ENCODE assay signal across 8 cellular contexts in the genomic region with DNA sequence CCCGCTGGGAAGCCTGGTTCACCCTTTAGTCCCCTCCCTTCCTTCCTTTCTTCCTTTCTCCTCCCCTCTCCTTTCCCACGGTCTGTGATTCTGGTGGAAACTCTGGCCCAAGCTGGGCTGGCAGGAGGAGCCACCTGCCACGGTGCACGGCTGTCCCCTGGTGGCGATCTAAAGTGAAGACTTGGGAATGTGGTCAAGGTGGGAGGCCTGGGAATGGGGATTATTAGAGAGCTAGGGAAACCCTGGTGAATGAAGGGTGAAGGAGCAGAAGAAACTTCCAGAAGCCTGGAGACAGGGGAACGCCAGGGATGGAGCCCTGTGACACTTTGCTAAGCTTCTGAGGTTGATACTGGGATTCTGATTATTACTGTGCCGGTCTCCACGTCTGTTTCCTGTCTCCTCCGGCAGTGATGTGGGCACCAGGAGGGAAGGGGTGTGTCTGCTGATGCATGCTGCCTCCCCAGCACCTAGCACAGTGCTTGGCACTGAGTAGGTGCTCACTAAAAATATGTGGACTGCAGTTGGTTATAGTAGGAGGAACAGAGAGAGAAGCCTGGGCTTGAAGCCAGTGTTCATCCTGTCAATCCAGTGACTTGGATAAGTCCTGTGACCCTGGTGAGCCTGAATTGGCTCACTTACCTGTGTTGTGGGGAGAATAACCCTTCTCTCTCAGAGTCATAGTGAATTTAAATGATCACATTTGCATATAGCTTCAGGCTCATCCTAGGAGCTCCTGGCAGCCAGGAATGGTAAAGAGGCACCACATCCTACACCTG.
DNase-seq lines count a peak whose midpoint lies in the region; ATAC-seq and TF ChIP-seq lines count a peak whose summit lies in the region.

No MANE protein-coding gene starts in this region.

- no TSS peak for BruUV-seq in OCI-LY7 (replicated peaks; lab: Mats Ljungman, UMichigan)

- peaks cover 0 to 3% (median 0%) of the 10 kb centered on the region in 8 donors for H3K9me3 Mint-ChIP-seq in CD4-positive, alpha-beta memory T cell
- no peaks in the 10 kb centered on the region for H3K9me3 Mint-ChIP-seq in activated T-cell treated with anti-CD3 and anti-CD28 coated beads, Interleukin-2, amount 50 U/mL, for 72 hours

- H3K79me2 ChIP-seq in OCI-LY7 (ENCODE audit: insufficient read depth, low read depth, low read length) (no peaks in the 10 kb centered on the region), neural cell (replicated peaks; ENCODE audit: insufficient read depth, low read length) (no peaks in the 10 kb centered on the region)

- POLR2A ChIA-PET in CD4-positive, alpha-beta memory T cell (lab: Charles Lee; ENCODE audit: partially characterized antibody), result interaction anchor here (0.6 to 2.8 kb wide), 17 partner anchors 11 to 153 kb away, joined by 3 to 23 read pairs (median 6); no protein-coding TSS in a partner anchor
- POLR2A ChIA-PET in OCI-LY7 (lab: Charles Lee), result interaction anchor here (1.0 kb wide), 1 partner anchor 15 kb away, joined by 4 read pairs; no protein-coding TSS in a partner anchor

- intact Hi-C loops in CD4-positive, alpha-beta memory T cell (cut with micrococcal nuclease), result loop anchor here (1.0 kb wide), 5 partner anchors 34 to 151 kb away; no protein-coding TSS in a partner anchor
- intact Hi-C loops in OCI-LY7 (cut with micrococcal nuclease; ENCODE audit: unreplicated experiment), result loop anchor here (1.0 to 5.0 kb wide), 3 partner anchors 113 to 151 kb away; no protein-coding TSS in a partner anchor

- H3K9ac ChIP-seq in neural cell (ENCODE audit: low read length), result no peak overlapping the region

- CTCF ChIA-PET in CD4-positive, alpha-beta memory T cell (lab: Charles Lee; ENCODE audit: partially characterized antibody), result interaction anchor here (0.6 to 11.3 kb wide), 42 partner anchors 11 to 656 kb away, joined by 3 to 363 read pairs (median 5); partner anchors contain the start of gene ECE1
- CTCF ChIA-PET in OCI-LY7 (lab: Charles Lee; ENCODE audit: unreplicated experiment), result interaction anchor here (0.5 to 1.7 kb wide), 3 partner anchors 114 to 549 kb away, joined by 5 to 8 read pairs (median 5); no protein-coding TSS in a partner anchor

- H3K4me1 ChIP-seq in CD4-positive, alpha-beta memory T cell (ENCODE audit: insufficient read depth, low read length), result peaks cover 8% of the 10 kb centered on the region
- no peaks in the 10 kb centered on the region for H3K4me1 ChIP-seq in OCI-LY7 (ENCODE audit: insufficient read depth, low read length, poor library complexity, severe bottlenecking)

- peaks cover 9 to 16% (median 12%) of the 10 kb centered on the region in 4 donors for H3K4me1 Mint-ChIP-seq in CD4-positive, alpha-beta memory T cell
- H3K4me1 Mint-ChIP-seq in activated T-cell treated with anti-CD3 and anti-CD28 coated beads, Interleukin-2, amount 50 U/mL, for 72 hours (ENCODE audit: low read depth), result peaks cover 18% of the 10 kb centered on the region

- H3K36me3 Mint-ChIP-seq in CD4-positive, alpha-beta memory T cell, result no peaks in the 10 kb centered on the region
- no peaks in the 10 kb centered on the region for H3K36me3 Mint-ChIP-seq in activated T-cell treated with anti-CD3 and anti-CD28 coated beads, Interleukin-2, amount 50 U/mL, for 72 hours (ENCODE audit: insufficient read depth in 2 of 2)

- H3K4me2 ChIP-seq in OCI-LY7 (ENCODE audit: low read length) (no peak overlapping the region), neural cell (ENCODE audit: low read length) (no peak overlapping the region)

- H3K27me3 ChIP-seq in CD4-positive, alpha-beta memory T cell (ENCODE audit: insufficient read depth, low read length), result no peaks in the 10 kb centered on the region
- no peaks in the 10 kb centered on the region for H3K27me3 ChIP-seq in neural cell (ENCODE audit: insufficient read depth, low read depth, low read length)

- H3K9me3 ChIP-seq in CD4-positive, alpha-beta memory T cell (ENCODE audit: control insufficient read depth in 1 of 2, low read length in 2 of 2), result no peaks in the 10 kb centered on the region
- H3K9me3 ChIP-seq in OCI-LY7 (ENCODE audit: low read length), result no peaks in the 10 kb centered on the region
- H3K9me3 ChIP-seq in neural cell (ENCODE audit: low read length), result no peaks in the 10 kb centered on the region

- H3K36me3 ChIP-seq in CD4-positive, alpha-beta memory T cell (ENCODE audit: insufficient read depth, low read length), result no peaks in the 10 kb centered on the region
- no peaks in the 10 kb centered on the region for H3K36me3 ChIP-seq in OCI-LY7 (ENCODE audit: insufficient read depth, low read length)
- no peaks in the 10 kb centered on the region for H3K36me3 ChIP-seq in neural cell (ENCODE audit: insufficient read depth, low read length)

- peak; percentile 99 for TF ChIP-seq CTCF in OCI-LY7 (conservative IDR thresholded peaks at IDR 0.05; ENCODE audit: low read length)
- TF ChIP-seq CTCF in fibroblast of pulmonary artery (IDR thresholded peaks at IDR 0.05; ENCODE audit: low read length, missing control alignments), result no peak
- peak; percentile 92 for TF ChIP-seq CTCF in neural cell (IDR thresholded peaks at IDR 0.05; ENCODE audit: poor library complexity, severe bottlenecking)

- peak overlapping the region in 3 of 7 donors; percentile 3 to 71 (median 23) for H3K27ac Mint-ChIP-seq in CD4-positive, alpha-beta memory T cell
- no peak overlapping the region for H3K27ac Mint-ChIP-seq in activated T-cell treated with anti-CD3 and anti-CD28 coated beads, Interleukin-2, amount 50 U/mL, for 72 hours

- H2AFZ ChIP-seq in OCI-LY7 (ENCODE audit: low read length), result no peak overlapping the region
- no peak overlapping the region for H2AFZ ChIP-seq in neural cell (ENCODE audit: low read depth, low read length)

- no peaks in the 10 kb centered on the region for H3K27me3 Mint-ChIP-seq in CD4-positive, alpha-beta memory T cell
- H3K27me3 Mint-ChIP-seq in activated T-cell treated with anti-CD3 and anti-CD28 coated beads, Interleukin-2, amount 50 U/mL, for 72 hours (ENCODE audit: low read depth), result no peaks in the 10 kb centered on the region

- no peak overlapping the region for H3K27ac ChIP-seq in CD4-positive, alpha-beta memory T cell (ENCODE audit: low read depth, low read length)
- H3K27ac ChIP-seq in OCI-LY7 (ENCODE audit: low read depth, low read length, poor library complexity, severe bottlenecking) (no peak overlapping the region), neural cell (ENCODE audit: low read length) (no peak overlapping the region), substantia nigra (ENCODE audit: low read depth, low read length, poor library complexity, severe bottlenecking) (no peak overlapping the region)

- DNase-seq in CD4-positive, alpha-beta memory T cell, result peak in 4 of 5 donors; percentile 53 to 67 (median 56)
- DNase-seq in HT1080 (ENCODE audit: low read depth) (peak; percentile 78), OCI-LY7 (ENCODE audit: low spot score) (peak; percentile 55), fibroblast of pulmonary artery (ENCODE audit: low read depth) (peak; percentile 94), substantia nigra (lab: John Stamatoyannopoulos, UW) (peak in 47 of 49 donors; percentile 17 to 83 (median 60))
- DNase-seq in activated T-cell treated with anti-CD3 and anti-CD28 coated beads, Interleukin-2, amount 50 U/mL, for 72 hours, result peak; percentile 54 to 65

- H3K4me3 Mint-ChIP-seq in CD4-positive, alpha-beta memory T cell, result peak overlapping the region in 1 of 8 donors; percentile 51
- H3K4me3 Mint-ChIP-seq in activated T-cell treated with anti-CD3 and anti-CD28 coated beads, Interleukin-2, amount 50 U/mL, for 72 hours, result peak overlapping the region in 1 of 2 donors; percentile 1

- no peak for TF ChIP-seq EP300 in neural cell (conservative IDR thresholded peaks at IDR 0.05; ENCODE audit: poor library complexity, severe bottlenecking)

- H3F3A ChIP-seq in neural cell (ENCODE audit: insufficient read depth, low read length, poor library complexity, severe bottlenecking), result no peaks in the 10 kb centered on the region

- peak; percentile 70 to 85 for ATAC-seq in activated T-cell treated with anti-CD3 and anti-CD28 coated beads, Interleukin-2, amount 50 U/mL, for 72 hours (replicated peaks in 1 of 2)
- ATAC-seq in GM18907 (IDR thresholded peaks at IDR 0.05; ENCODE audit: unreplicated experiment), result no peak

- no peak overlapping the region for H3K4me3 ChIP-seq in CD4-positive, alpha-beta memory T cell (ENCODE audit: low read length in 2 of 2)
- H3K4me3 ChIP-seq in OCI-LY7 (ENCODE audit: low read depth, low read length, poor library complexity, severe bottlenecking) (no peak overlapping the region), fibroblast of pulmonary artery (replicated peaks; ENCODE audit: low read depth, low read length) (no peak overlapping the region), neural cell (ENCODE audit: low read length) (no peak overlapping the region)

- no peaks in the 10 kb centered on the region for H3K9me2 ChIP-seq in OCI-LY7 (ENCODE audit: insufficient read depth, low read length)
- no peaks in the 10 kb centered on the region for H3K9me2 ChIP-seq in neural cell (ENCODE audit: insufficient read depth, low read length)

- TF ChIP-seq RAD21 in neural cell (conservative IDR thresholded peaks at IDR 0.05), result peak; percentile 97

- H4K20me1 ChIP-seq in OCI-LY7 (ENCODE audit: insufficient read depth, low read length), result no peaks in the 10 kb centered on the region
- no peaks in the 10 kb centered on the region for H4K20me1 ChIP-seq in neural cell (ENCODE audit: insufficient read depth)

TF ChIP-seq in neural cell, 6 proteins besides CTCF, POLR2A, EP300 and RAD21 (continues in another document):
- peak; percentile 98 for TF ChIP-seq SMC3 (conservative IDR thresholded peaks at IDR 0.05; ENCODE audit: poor library complexity)
